ENCODE assay signal across 21 cellular contexts in the genomic region with DNA sequence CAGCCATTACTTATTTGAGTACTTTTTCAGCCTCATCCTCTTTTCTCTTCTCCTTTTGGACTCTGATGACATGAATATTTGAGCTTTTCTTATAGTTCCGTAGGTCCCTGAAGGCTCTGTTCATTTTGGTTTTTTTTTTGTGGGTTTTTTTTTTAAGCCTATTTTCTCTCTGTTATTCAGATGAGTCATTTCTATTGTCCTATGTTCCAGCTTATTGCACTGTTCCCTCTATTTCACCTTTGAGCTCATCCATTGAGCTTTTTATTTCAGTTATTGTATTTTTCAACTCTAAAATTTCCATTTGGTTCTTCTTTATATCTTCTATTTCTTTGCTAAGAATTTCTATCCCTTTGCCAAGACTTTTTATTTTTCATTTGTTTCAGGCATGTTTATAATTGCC.
"Had no signal": no experiment of that assay in that cellular context is flagged by ENCODE, and none has a peak within 500 bp of the region (broad histone marks: within the 10 kb centered on the region; RNA-seq: fewer than 3 reads in every experiment).

No MANE protein-coding gene starts in this region.

- ATAC-seq: heart right ventricle; left cardiac atrium; natural killer cell treated with Interleukin-12 subunit alpha and Interleukin-12 subunit beta and Interleukin-15 and Interleukin-18, amount 100 ng/mL, for 72 hours; right cardiac atrium had no signal

- H3K36me3 ChIP-seq: cardiac muscle cell, heart right ventricle, prostate gland, stomach, suprapubic skin, WERI-Rb-1 had no signal

- H3K27me3 ChIP-seq: heart right ventricle, stomach, suprapubic skin, tibial nerve had no signal

- H3K4me3 ChIP-seq: cardiac muscle cell, heart right ventricle, prostate gland, stomach, suprapubic skin, tibial nerve had no signal

- H3K4me1 ChIP-seq: heart right ventricle, prostate gland, suprapubic skin, tibial nerve had no signal

- DNase-seq: activated CD4-positive, CD25-positive, alpha-beta regulatory T cell treated with anti-CD3 and anti-CD28 coated beads, Interleukin-2, amount 50 U/mL, for 72 hours; activated naive CD4-positive, alpha-beta T cell treated with Interleukin-2 at 50 U/mL for 16 hours; activated naive CD8-positive, alpha-beta T cell treated with anti-CD3 and anti-CD28 coated beads, Interleukin-2, amount 10 ng/mL, durations not matched to agents 7 days and 5 days; activated T-cell treated with anti-CD3 and anti-CD28 coated beads, Interleukin-2, amount 50 U/mL, for 24 hours; amygdala; cortex of kidney; erythroblast; foreskin fibroblast; heart right ventricle; islet precursor cell; left cardiac atrium; right cardiac atrium; stimulated activated CD4-positive, alpha-beta T cell treated with anti-CD3 and anti-CD28 coated beads, Interleukin-12 subunit alpha, Interleukin-12 subunit beta, amount 100 ng/mL, for 4 hours; stomach; WERI-Rb-1 had no signal

- FAIRE-seq: urothelium cell line had no signal

- H3K27ac ChIP-seq: cardiac muscle cell, heart right ventricle, prostate gland, stomach, suprapubic skin, tibial nerve, WERI-Rb-1 had no signal

- H3K9me3 ChIP-seq: prostate gland, suprapubic skin had no signal
